Comparison of ENCODE assay signal across 1 cellular context in genomic region chr17:3529817-3530741, GRCh38.
TF ChIP-seq lines count a peak whose summit lies in the region.

No MANE protein-coding gene starts in this region.

TF ChIP-seq in HepG2, 621 proteins besides CTCF, POLR2A, EP300 and RAD21 (continued from another document and continues in another):
- no peak for TF ChIP-seq TERF1 (CRISPR knock-in tag; IDR thresholded peaks at IDR 0.05)
- no peak for TF ChIP-seq PHF20 (CRISPR knock-in tag; IDR thresholded peaks at IDR 0.05)
- TF ChIP-seq TMF1 (CRISPR knock-in tag; IDR thresholded peaks at IDR 0.05; ENCODE audit: low read depth), result no peak
- no peak for TF ChIP-seq ZNF350 (CRISPR knock-in tag; IDR thresholded peaks at IDR 0.05; ENCODE audit: borderline replicate concordance, low read depth)
- TF ChIP-seq MAFK (conservative IDR thresholded peaks at IDR 0.05 in 1 of 2, IDR thresholded peaks at IDR 0.05 in 1 of 2; ENCODE audit: low read length in 2 of 2), result no peak
- no peak for TF ChIP-seq MLLT10 (CRISPR knock-in tag; IDR thresholded peaks at IDR 0.05)
- TF ChIP-seq SMAD3 (CRISPR knock-in tag; IDR thresholded peaks at IDR 0.05), result no peak
- TF ChIP-seq HOXA5 (CRISPR knock-in tag; IDR thresholded peaks at IDR 0.05), result no peak
- no peak for TF ChIP-seq PTBP1 (IDR thresholded peaks at IDR 0.05; ENCODE audit: low read depth, low read length, poor library complexity, severe bottlenecking)
- no peak; the same call in 1 of the 2 replicates for TF ChIP-seq ATF7-NPFF (CRISPR knock-in tag; IDR thresholded peaks at IDR 0.05; ENCODE audit: low read depth)
- TF ChIP-seq HDAC1 (CRISPR knock-in tag; IDR thresholded peaks at IDR 0.05), result peak; percentile 48; the same call in 1 of the 2 replicates
- no peak for TF ChIP-seq CERS6 (CRISPR knock-in tag; IDR thresholded peaks at IDR 0.05)
- peak; percentile 72; the same call in 1 of the 2 replicates for TF ChIP-seq ZMAT3 (CRISPR knock-in tag; conservative IDR thresholded peaks at IDR 0.05)
- TF ChIP-seq ZNF746 (CRISPR knock-in tag; IDR thresholded peaks at IDR 0.05), result no peak
- no peak for TF ChIP-seq E2F1 (CRISPR knock-in tag; IDR thresholded peaks at IDR 0.05)
- no peak for TF ChIP-seq ZNF280D (CRISPR knock-in tag; IDR thresholded peaks at IDR 0.05)
- no peak for TF ChIP-seq IRF9 (CRISPR knock-in tag; IDR thresholded peaks at IDR 0.05; ENCODE audit: borderline replicate concordance)
- no peak for TF ChIP-seq GATAD2A (CRISPR knock-in tag; IDR thresholded peaks at IDR 0.05)
- no peak for TF ChIP-seq HMG20A (CRISPR knock-in tag; IDR thresholded peaks at IDR 0.05; ENCODE audit: borderline replicate concordance)
- TF ChIP-seq TBL1XR1 (IDR thresholded peaks at IDR 0.05; ENCODE audit: borderline replicate concordance, low read length, partially characterized antibody), result no peak
- no peak for TF ChIP-seq MTA3 (CRISPR knock-in tag; IDR thresholded peaks at IDR 0.05)
- TF ChIP-seq NR3C1 (CRISPR knock-in tag; IDR thresholded peaks at IDR 0.05), result no peak
- TF ChIP-seq NFIB (CRISPR knock-in tag; IDR thresholded peaks at IDR 0.05; ENCODE audit: borderline replicate concordance), result no peak
- TF ChIP-seq GPBP1L1 (CRISPR knock-in tag; IDR thresholded peaks at IDR 0.05), result no peak
- TF ChIP-seq MBD4 (IDR thresholded peaks at IDR 0.05; ENCODE audit: borderline replicate concordance, low read length), result no peak
- TF ChIP-seq ZNF337 (CRISPR knock-in tag; IDR thresholded peaks at IDR 0.05; ENCODE audit: borderline replicate concordance, low read depth), result no peak
- TF ChIP-seq CREB3 (CRISPR knock-in tag; IDR thresholded peaks at IDR 0.05), result no peak
- no peak for TF ChIP-seq ZNF234 (CRISPR knock-in tag; conservative IDR thresholded peaks at IDR 0.05)
- no peak for TF ChIP-seq LBX2 (CRISPR knock-in tag; IDR thresholded peaks at IDR 0.05; ENCODE audit: borderline replicate concordance)
- peak; percentile 47; the same call in 1 of the 2 replicates for TF ChIP-seq ZFY (CRISPR knock-in tag; IDR thresholded peaks at IDR 0.05)
- 0 out of 2 replicates have a peak, but pooled peaks have one; percentile 17 for TF ChIP-seq ZNF607 (CRISPR knock-in tag; IDR thresholded peaks at IDR 0.05; ENCODE audit: borderline replicate concordance)
- TF ChIP-seq PRPF4 (IDR thresholded peaks at IDR 0.05; ENCODE audit: low read depth, low read length, poor library complexity, severe bottlenecking), result no peak
- no peak for TF ChIP-seq ZNF724P (CRISPR knock-in tag; IDR thresholded peaks at IDR 0.05; ENCODE audit: borderline replicate concordance)
- no peak for TF ChIP-seq ZNF589 (CRISPR knock-in tag; conservative IDR thresholded peaks at IDR 0.05)
- TF ChIP-seq UBTF (CRISPR knock-in tag; IDR thresholded peaks at IDR 0.05), result no peak
- TF ChIP-seq ARID2 (CRISPR knock-in tag; IDR thresholded peaks at IDR 0.05; ENCODE audit: borderline replicate concordance), result no peak
- no peak for TF ChIP-seq REST (IDR thresholded peaks at IDR 0.05; ENCODE audit: borderline replicate concordance in 1 of 2, low read depth in 1 of 2, low read length in 2 of 2)
- TF ChIP-seq ZNF720 (CRISPR knock-in tag; IDR thresholded peaks at IDR 0.05), result no peak
- no peak for TF ChIP-seq ATAD3A (CRISPR knock-in tag; IDR thresholded peaks at IDR 0.05)
- no peak for TF ChIP-seq RNF219 (CRISPR knock-in tag; IDR thresholded peaks at IDR 0.05)
- TF ChIP-seq NFYB (CRISPR knock-in tag; IDR thresholded peaks at IDR 0.05), result no peak
- TF ChIP-seq KAT8 (CRISPR knock-in tag; IDR thresholded peaks at IDR 0.05), result 0 out of 2 replicates have a peak, but pooled peaks have one; percentile 23
- no peak for TF ChIP-seq CEBPB (IDR thresholded peaks at IDR 0.05; ENCODE audit: borderline replicate concordance, low read depth, low read length)
- no peak for TF ChIP-seq MLX (CRISPR knock-in tag; IDR thresholded peaks at IDR 0.05)
- no peak for TF ChIP-seq CHD4 (IDR thresholded peaks at IDR 0.05; ENCODE audit: borderline replicate concordance, low read length)
